8 cellular contexts compared by ENCODE assay signal in the genomic region with DNA sequence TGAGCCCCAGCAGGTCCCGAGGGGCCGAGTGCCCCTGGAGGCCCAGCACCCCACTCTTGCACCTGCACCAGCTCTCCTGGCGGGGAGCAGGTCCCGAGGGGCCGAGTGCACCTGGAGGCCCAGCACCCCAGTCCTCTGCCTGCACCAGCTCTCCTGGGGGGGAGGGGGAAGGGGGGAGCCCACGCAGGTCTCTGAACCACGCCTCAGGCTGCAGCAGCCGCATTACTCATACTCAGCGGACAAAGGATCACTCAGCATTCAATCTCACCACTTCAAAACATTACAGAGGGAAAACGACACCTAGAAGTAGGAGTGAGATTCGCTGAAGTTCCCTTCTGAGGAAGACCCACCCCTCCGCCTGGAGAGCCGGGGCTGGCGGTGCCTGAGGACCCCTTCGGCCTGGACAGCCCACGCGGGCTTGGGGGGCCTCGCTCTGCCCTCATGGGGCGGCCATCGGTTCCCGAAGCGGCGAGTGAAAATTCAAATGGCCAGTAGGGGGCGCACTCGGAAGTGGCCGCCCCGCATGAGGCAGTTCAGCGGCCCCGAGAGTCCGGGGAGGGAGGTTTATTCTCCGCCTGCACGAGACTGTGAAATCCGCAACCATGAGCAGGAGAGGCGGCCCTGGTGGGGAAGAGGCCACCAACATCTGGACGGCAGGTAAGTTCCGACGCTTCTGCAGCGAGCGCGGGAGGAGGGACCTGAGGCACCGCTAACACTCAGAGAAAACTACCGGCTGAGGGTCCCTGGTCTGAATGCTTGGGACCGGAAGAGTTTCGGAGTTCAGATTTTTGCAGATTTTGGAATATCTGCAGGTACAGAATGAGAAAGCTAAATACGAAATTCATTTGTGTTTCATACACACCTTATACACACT. TPM values are rescaled to one million over a fixed set of nuclear protein-coding genes. Genes with fewer than 3 reads are reported as not detected.
DNase-seq lines count a peak whose midpoint lies in the region; ATAC-seq and TF ChIP-seq lines count a peak whose summit lies in the region.

No MANE protein-coding gene starts in this region.

- peaks cover 38% of the 10 kb centered on the region for H3K4me1 ChIP-seq in mucosa of stomach (ENCODE audit: control insufficient read depth, insufficient read depth, low read length)

- ATAC-seq in GM18511 (IDR thresholded peaks at IDR 0.05; ENCODE audit: unreplicated experiment) = peak; percentile 81
- ATAC-seq in HG03025 (IDR thresholded peaks at IDR 0.05; ENCODE audit: low FRiP score, unreplicated experiment) = peak; percentile 53

- H3K36me3 ChIP-seq in mucosa of stomach (ENCODE audit: control insufficient read depth, insufficient read depth, low read length) = no peaks in the 10 kb centered on the region

- no peak for TF ChIP-seq POLR2A in erythroblast (IDR thresholded peaks at IDR 0.05; ENCODE audit: low read length)

- H3K9me3 ChIP-seq in mucosa of stomach (ENCODE audit: control insufficient read depth, low read length) = no peaks in the 10 kb centered on the region

- H3K4me3 ChIP-seq in mucosa of stomach (ENCODE audit: low read length) = no peak overlapping the region

- H3K27me3 ChIP-seq in mucosa of stomach (ENCODE audit: control insufficient read depth, insufficient read depth, low read length) = peaks cover 20% of the 10 kb centered on the region

- peak overlapping the region; percentile 41 for H3K9ac ChIP-seq in mucosa of stomach (ENCODE audit: low read length)

- peak; percentile 74 for DNase-seq in A172 (ENCODE audit: low spot score)
- peak; percentile 56 for DNase-seq in NOMO-1 treated with DMSO at 0.1 percent for 48 hours (lab: John Stamatoyannopoulos, UW; ENCODE audit: unreplicated experiment)
- peak; percentile 62 for DNase-seq in activated T-cell treated with anti-CD3 and anti-CD28 coated beads for 24 hours (ENCODE audit: low read depth)
- peak; percentile 68 to 80 for DNase-seq in erythroblast (lab: John Stamatoyannopoulos, UW)
- DNase-seq in stimulated activated CD8-positive, alpha-beta memory T cell treated with anti-CD3 and anti-CD28 coated beads, Interleukin-7, amount 100 ng/mL, for 4 hours (ENCODE audit: low read depth in 2 of 2) = peak; percentile 38 to 55

RNA-seq across cellular contexts. Expression of a gene that starts 1.1 kb away (rescaled TPM):
- total RNA-seq in A172 (2014; rRNA removed; shearing (Covaris generic)) = 7.3 and 12.1 TPM in 2 replicates

RNA-seq across cellular contexts. Expression of a gene that starts 42.5 kb away (rescaled TPM):
- total RNA-seq in A172 (2014; rRNA removed; shearing (Covaris generic)) = 1.1 and 1.6 TPM in 2 replicates
